ENCODE assay signal across 16 cellular contexts in the genomic region with DNA sequence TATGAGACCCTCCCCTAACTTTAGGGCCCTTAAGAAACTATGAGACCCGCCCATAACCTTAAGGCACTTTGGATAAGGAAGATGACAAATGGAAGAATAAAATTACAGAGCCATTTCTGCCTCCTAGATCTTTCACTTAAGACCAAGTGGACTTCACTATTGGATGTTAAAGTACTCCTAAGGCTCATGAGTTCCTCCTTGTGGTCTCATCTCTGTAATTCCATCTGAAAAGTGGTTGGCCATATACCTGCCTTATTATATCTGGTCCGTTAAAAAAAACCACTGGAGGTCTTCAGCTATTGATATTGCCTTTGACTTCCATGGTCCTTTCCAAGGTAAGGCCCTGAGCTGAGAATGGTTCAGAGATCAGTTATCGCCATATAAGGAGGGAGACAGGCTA.
A peak's percentile ranks its signal among the peaks of the same experiment; 100 is the strongest.
DNase-seq lines count a peak whose midpoint lies in the region; ATAC-seq and TF ChIP-seq lines count a peak whose summit lies in the region.
"Had no signal": no experiment of that assay in that cellular context is flagged by ENCODE, and none has a peak within 500 bp of the region (broad histone marks: within the 10 kb centered on the region; RNA-seq: fewer than 3 reads in every experiment).

No MANE protein-coding gene starts in this region.

- H3K36me3 Mint-ChIP-seq in endothelial cell (ENCODE audit: low read depth, unreplicated experiment) (no peaks in the 10 kb centered on the region), CD14-positive monocyte (no peaks in the 10 kb centered on the region)
- H3K36me3 Mint-ChIP-seq: naive thymus-derived CD8-positive, alpha-beta T cell had no signal

- no peak overlapping the region for H3K4me3 Mint-ChIP-seq in endothelial cell (ENCODE audit: unreplicated experiment)
- H3K4me3 Mint-ChIP-seq in CD14-positive monocyte = no peak overlapping the region
- H3K4me3 Mint-ChIP-seq: activated CD8-positive, alpha-beta T cell treated with anti-CD3 and anti-CD28 coated beads, Interleukin-2, amount 10 ng/mL, durations not matched to agents 7 days and 5 days; activated T-helper 17 cell treated with anti-CD3 and anti-CD28 coated beads, Interleukin-2, amount 50 U/mL, for 72 hours; naive thymus-derived CD8-positive, alpha-beta T cell had no signal

- peaks cover 0 to 4% of the 10 kb centered on the region in 2 donors for H3K4me1 ChIP-seq in ascending aorta
- H3K4me1 ChIP-seq in hepatocyte (ENCODE audit: insufficient read depth) = peaks cover 7% of the 10 kb centered on the region
- peaks cover 11 to 27% of the 10 kb centered on the region in 2 donors for H3K4me1 ChIP-seq in thoracic aorta (ENCODE audit: control insufficient read depth in 1 of 2, low read depth in 2 of 2)
- H3K4me1 ChIP-seq: testis had no signal

- H3K9me3 ChIP-seq in ascending aorta = no peaks in the 10 kb centered on the region
- no peaks in the 10 kb centered on the region for H3K9me3 ChIP-seq in hepatocyte (ENCODE audit: low read depth)
- no peaks in the 10 kb centered on the region for H3K9me3 ChIP-seq in thoracic aorta
- H3K9me3 ChIP-seq: testis had no signal

- no peaks in the 10 kb centered on the region for H3K36me3 ChIP-seq in ascending aorta
- no peaks in the 10 kb centered on the region for H3K36me3 ChIP-seq in hepatocyte (replicated peaks; ENCODE audit: insufficient read depth, low read depth)
- no peaks in the 10 kb centered on the region for H3K36me3 ChIP-seq in thoracic aorta

- H3K79me2 ChIP-seq in hepatocyte = no peaks in the 10 kb centered on the region

- WGBS in hepatocyte (ENCODE audit: low lambda C conversion rate, missing lambda C conversion rate) = 94% methylated on average over 3 of the region's 3 CpGs

- H3K27me3 Mint-ChIP-seq in endothelial cell (ENCODE audit: unreplicated experiment) (peaks cover 2% of the 10 kb centered on the region), CD14-positive monocyte (ENCODE audit: low read depth in 3 of 3) (peaks cover 0 to 3% (median 2%) of the 10 kb centered on the region in 3 donors)
- H3K27me3 Mint-ChIP-seq: activated T-helper 17 cell treated with anti-CD3 and anti-CD28 coated beads, Interleukin-2, amount 50 U/mL, for 72 hours had no signal

- H3K9me3 Mint-ChIP-seq in endothelial cell (ENCODE audit: unreplicated experiment) = no peaks in the 10 kb centered on the region
- no peaks in the 10 kb centered on the region for H3K9me3 Mint-ChIP-seq in CD14-positive monocyte
- H3K9me3 Mint-ChIP-seq: activated T-helper 17 cell treated with anti-CD3 and anti-CD28 coated beads, Interleukin-2, amount 50 U/mL, for 72 hours; naive thymus-derived CD8-positive, alpha-beta T cell had no signal

- H3K4me1 Mint-ChIP-seq in endothelial cell (ENCODE audit: unreplicated experiment) (peaks cover 2% of the 10 kb centered on the region), CD14-positive monocyte (no peaks in the 10 kb centered on the region)
- H3K4me1 Mint-ChIP-seq: activated T-helper 17 cell treated with anti-CD3 and anti-CD28 coated beads, Interleukin-2, amount 50 U/mL, for 72 hours; naive thymus-derived CD8-positive, alpha-beta T cell had no signal

- H3K27ac ChIP-seq in ascending aorta (peak overlapping the region; percentile 8 to 16), hepatocyte (peak overlapping the region; percentile 3), thoracic aorta (peak overlapping the region; percentile 29 to 32)
- H3K27ac ChIP-seq: dorsolateral prefrontal cortex, testis, VCaP had no signal

- H3K4me3 ChIP-seq in ascending aorta (no peak overlapping the region), hepatocyte (no peak overlapping the region), thoracic aorta (no peak overlapping the region)
- H3K4me3 ChIP-seq: dorsolateral prefrontal cortex, testis had no signal

- ATAC-seq in thoracic aorta (ENCODE audit: insufficient number of reproducible peaks, low FRiP score, low read depth) = no peak
- ATAC-seq: activated CD8-positive, alpha-beta T cell treated with anti-CD3 and anti-CD28 coated beads, Interleukin-2, amount 10 ng/mL, durations not matched to agents 7 days and 5 days; activated T-helper 17 cell treated with anti-CD3 and anti-CD28 coated beads, Interleukin-2, amount 50 U/mL, for 72 hours; naive thymus-derived CD8-positive, alpha-beta T cell had no signal

- H3K27ac Mint-ChIP-seq in endothelial cell (ENCODE audit: unreplicated experiment) (no peak overlapping the region), CD14-positive monocyte (no peak overlapping the region)
- H3K27ac Mint-ChIP-seq: activated CD8-positive, alpha-beta T cell treated with anti-CD3 and anti-CD28 coated beads, Interleukin-2, amount 10 ng/mL, durations not matched to agents 7 days and 5 days; activated T-helper 17 cell treated with anti-CD3 and anti-CD28 coated beads, Interleukin-2, amount 50 U/mL, for 72 hours; naive thymus-derived CD8-positive, alpha-beta T cell had no signal

- H3K4me2 ChIP-seq in hepatocyte = no peak overlapping the region

- DNase-seq in DMS 273 (lab: John Stamatoyannopoulos, UW; ENCODE audit: unreplicated experiment) (peak; percentile 24), DMS 273 treated with DMSO at 0.1 percent for 48 hours (lab: John Stamatoyannopoulos, UW) (no peak), ascending aorta (ENCODE audit: low spot score in 2 of 2) (no peak), hepatocyte (ENCODE audit: low spot score) (no peak), thoracic aorta (ENCODE audit: low spot score) (no peak), NOMO-1 treated with dmso at 0.1 percent for 144 hours (lab: John Stamatoyannopoulos, UW; ENCODE audit: unreplicated experiment) (no peak), endothelial cell (ENCODE audit: low spot score) (no peak), CD14-positive monocyte (ENCODE audit: low spot score) (no peak)
- DNase-seq: 8988T; activated CD8-positive, alpha-beta T cell treated with anti-CD3 and anti-CD28 coated beads, Interleukin-2, amount 10 ng/mL, durations not matched to agents 7 days and 5 days; dorsolateral prefrontal cortex; GOT3; naive thymus-derived CD8-positive, alpha-beta T cell; testis had no signal

- no peaks in the 10 kb centered on the region for H4K20me1 ChIP-seq in hepatocyte (ENCODE audit: insufficient read depth, poor library complexity, severe bottlenecking)

- no peaks in the 10 kb centered on the region for H3K27me3 ChIP-seq in ascending aorta
- H3K27me3 ChIP-seq in hepatocyte = no peaks in the 10 kb centered on the region
- no peaks in the 10 kb centered on the region for H3K27me3 ChIP-seq in thoracic aorta (replicated peaks; ENCODE audit: insufficient read depth)
- H3K27me3 ChIP-seq: testis had no signal

- H2AFZ ChIP-seq in hepatocyte = no peak overlapping the region

- intact Hi-C loops in ascending aorta (cut with DNase I) (loop anchor here (5.0 kb wide), 1 partner anchor 589 kb away; no protein-coding TSS in a partner anchor), CD14-positive monocyte (cut with micrococcal nuclease) (no loop called here)

- no peaks in the 10 kb centered on the region for H3K9me2 ChIP-seq in hepatocyte (replicated peaks; ENCODE audit: insufficient read depth)

- TF ChIP-seq CTCF in ascending aorta (IDR thresholded peaks at IDR 0.05) (no peak), hepatocyte (IDR thresholded peaks at IDR 0.05; ENCODE audit: poor library complexity) (peak; percentile 6), thoracic aorta (IDR thresholded peaks at IDR 0.05) (no peak), endothelial cell (IDR thresholded peaks at IDR 0.05; ENCODE audit: unreplicated experiment) (no peak), CD14-positive monocyte (IDR thresholded peaks at IDR 0.05) (no peak)
